Comparison of ENCODE assay signal across 31 cellular contexts in genomic region chr4:168928875-168929274, GRCh38.
"Had no signal": no experiment of that assay in that cellular context is flagged by ENCODE, and none has a peak within 500 bp of the region (broad histone marks: within the 10 kb centered on the region; RNA-seq: fewer than 3 reads in every experiment).

No MANE protein-coding gene starts in this region.

- H3K4me1 ChIP-seq: Peyer's patch, SJSA1 had no signal

- H3K27me3 Mint-ChIP-seq: activated CD4-positive, alpha-beta memory T cell treated with anti-CD3 and anti-CD28 coated beads for 36 hours; activated naive CD4-positive, alpha-beta T cell treated with anti-CD3 and anti-CD28 coated beads, Interleukin-2, amount 10 ng/mL, durations not matched to agents 7 days and 5 days; activated naive CD8-positive, alpha-beta T cell; activated naive CD8-positive, alpha-beta T cell treated with anti-CD3 and anti-CD28 coated beads, Interleukin-2, amount 50 U/mL, for 24 hours had no signal

- ATAC-seq: activated naive CD8-positive, alpha-beta T cell treated with anti-CD3 and anti-CD28 coated beads, Interleukin-2, amount 50 U/mL, for 24 hours; activated T-cell treated with anti-CD3 and anti-CD28 coated beads, Interleukin-2, amount 50 U/mL, for 4 hours; PC-3 had no signal

- H3K4me3 ChIP-seq: Peyer's patch, SJSA1 had no signal

- H3K27ac ChIP-seq: brain microvascular endothelial cell, KMS-11, Peyer's patch, SJSA1 had no signal

- H3K4me3 Mint-ChIP-seq: activated CD4-positive, alpha-beta memory T cell treated with anti-CD3 and anti-CD28 coated beads for 36 hours; activated naive CD4-positive, alpha-beta T cell treated with anti-CD3 and anti-CD28 coated beads, Interleukin-2, amount 10 ng/mL, durations not matched to agents 7 days and 5 days; activated naive CD8-positive, alpha-beta T cell; activated naive CD8-positive, alpha-beta T cell treated with anti-CD3 and anti-CD28 coated beads, Interleukin-2, amount 50 U/mL, for 24 hours; activated T-cell treated with anti-CD3 and anti-CD28 coated beads, Interleukin-2, amount 50 U/mL, for 4 hours; activated T-helper 1 cell treated with anti-CD3 and anti-CD28 coated beads, Interleukin-12 subunit alpha, Interleukin-12 subunit beta, Interleukin-2, Interleukin-4 antibody, amounts not matched to agents 30 ng/mL and 10 ng/mL and 1 ng/mL, durations not matched to agents 14 hours and 24 hours and 36 hours; T-helper 1 cell treated with Interleukin-12 subunit alpha and Interleukin-12 subunit beta and Interleukin-4 antibody, amounts not matched to agents 30 μg/mL and 1 μg/mL, for 36 hours; T-helper 2 cell treated with Interferon-gamma antibody and Interleukin-4, amounts not matched to agents 5 μg/mL and 100 μg/mL, for 36 hours had no signal

- H3K4me1 Mint-ChIP-seq: activated naive CD4-positive, alpha-beta T cell treated with anti-CD3 and anti-CD28 coated beads, Interleukin-2, amount 10 ng/mL, durations not matched to agents 7 days and 5 days; activated naive CD8-positive, alpha-beta T cell treated with anti-CD3 and anti-CD28 coated beads, Interleukin-2, amount 50 U/mL, for 24 hours had no signal

- H3K27me3 ChIP-seq: brain microvascular endothelial cell, Peyer's patch, SJSA1 had no signal

- DNase-seq: activated CD4-positive, alpha-beta memory T cell treated with anti-CD3 and anti-CD28 coated beads for 36 hours; activated CD4-positive, alpha-beta T cell treated with anti-CD3 and anti-CD28 coated beads for 4 hours; activated CD4-positive, alpha-beta T cell treated with anti-CD3 and anti-CD28 coated beads, Interleukin-2, amount 50 U/mL, for 1 hour; activated CD4-positive, CD25-positive, alpha-beta regulatory T cell treated with anti-CD3 and anti-CD28 coated beads, Interleukin-2, amount 50 U/mL, for 72 hours; activated CD8-positive, alpha-beta memory T cell treated with anti-CD3 and anti-CD28 coated beads, Interleukin-2, amount 50 U/mL, for 4 hours; activated naive CD4-positive, alpha-beta T cell treated with anti-CD3 and anti-CD28 coated beads, Interleukin-2, amount 10 ng/mL, durations not matched to agents 7 days and 5 days; activated naive CD8-positive, alpha-beta T cell treated with anti-CD3 and anti-CD28 coated beads, Interleukin-2, amount 50 U/mL, for 24 hours; activated T-cell treated with anti-CD3 and anti-CD28 coated beads for 4 hours; activated T-cell treated with anti-CD3 and anti-CD28 coated beads, Interleukin-2, amount 50 U/mL, for 4 hours; anterior cingulate cortex; brain microvascular endothelial cell; NCI-H1092 treated with DMSO at 0.1 percent for 48 hours; NCI-H187 treated with DMSO at 0.1 percent for 48 hours; NCI-H2081; NCI-H2171 treated with DMSO at 0.1 percent for 48 hours; NCI-H2227 treated with DMSO at 0.1 percent for 48 hours; NCI-H446; NCI-H510A treated with DMSO at 0.1 percent for 48 hours; NCI-H526 treated with DMSO at 0.1 percent for 48 hours; NCI-H774; PC-3; Peyer's patch; RPMI8226; SHP77 treated with DMSO at 0.1 percent for 48 hours; SK-N-SH had no signal

- H3K27ac Mint-ChIP-seq: activated CD4-positive, alpha-beta memory T cell treated with anti-CD3 and anti-CD28 coated beads for 36 hours; activated naive CD4-positive, alpha-beta T cell treated with anti-CD3 and anti-CD28 coated beads, Interleukin-2, amount 10 ng/mL, durations not matched to agents 7 days and 5 days; activated naive CD8-positive, alpha-beta T cell; activated naive CD8-positive, alpha-beta T cell treated with anti-CD3 and anti-CD28 coated beads, Interleukin-2, amount 50 U/mL, for 24 hours; activated T-helper 1 cell treated with anti-CD3 and anti-CD28 coated beads, Interleukin-12 subunit alpha, Interleukin-12 subunit beta, Interleukin-2, Interleukin-4 antibody, amounts not matched to agents 30 ng/mL and 10 ng/mL and 1 ng/mL, durations not matched to agents 14 hours and 24 hours and 36 hours; T-helper 1 cell treated with Interleukin-12 subunit alpha and Interleukin-12 subunit beta and Interleukin-4 antibody, amounts not matched to agents 30 μg/mL and 1 μg/mL, for 36 hours; T-helper 2 cell treated with Interferon-gamma antibody and Interleukin-4, amounts not matched to agents 5 μg/mL and 100 μg/mL, for 36 hours had no signal
